ENCODE assay signal across 8 cellular contexts in the genomic region with DNA sequence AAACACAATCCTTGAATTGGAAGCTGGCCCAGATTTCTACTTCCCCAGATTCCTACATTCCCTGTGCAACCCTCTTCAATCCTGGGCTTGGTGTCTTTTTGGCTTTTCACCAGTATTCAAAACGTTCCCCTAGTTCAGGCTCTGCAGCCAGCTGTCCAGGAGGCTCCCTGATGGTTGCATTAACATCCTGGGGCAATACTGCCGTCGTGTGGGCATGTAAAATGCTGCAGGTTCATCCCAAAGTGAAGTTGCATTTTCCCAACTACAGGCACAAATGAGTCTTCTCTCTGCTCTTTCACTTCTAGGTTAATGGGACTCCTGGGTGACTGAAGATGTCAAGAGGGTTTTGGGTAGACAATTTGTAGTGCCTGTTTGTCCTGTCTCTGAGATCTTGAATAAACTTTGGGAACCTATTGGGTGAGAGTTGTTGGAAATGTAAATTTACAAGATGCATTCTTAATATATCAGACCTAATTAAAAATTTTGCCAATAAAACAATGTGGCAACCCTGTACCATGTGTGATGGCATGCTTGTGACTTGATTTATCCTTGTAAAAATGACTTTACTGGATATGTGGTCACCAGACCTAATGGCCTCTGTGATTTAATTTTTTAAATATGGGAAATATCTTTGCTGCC. TPM values are rescaled to one million over a fixed set of nuclear protein-coding genes. Genes with fewer than 3 reads are reported as not detected.
DNase-seq lines count a peak whose midpoint lies in the region; ATAC-seq and TF ChIP-seq lines count a peak whose summit lies in the region.

No MANE protein-coding gene starts in this region.

- TF ChIP-seq CTCF in GM10248 (IDR thresholded peaks at IDR 0.05; ENCODE audit: control extremely low read depth, extremely low read depth, low read depth, missing control alignments): peak; percentile 77
- peak in 5 of 6 experiments; percentile 14 to 73 (median 46) for TF ChIP-seq CTCF in esophagus squamous epithelium (IDR thresholded peaks at IDR 0.05)
- peak; percentile 19 to 26 for TF ChIP-seq CTCF in tibial artery (IDR thresholded peaks at IDR 0.05)

- no peak overlapping the region for H3K4me3 ChIP-seq in esophagus squamous epithelium
- H3K4me3 ChIP-seq in tibial artery: no peak overlapping the region

- ATAC-seq in GM21825 (IDR thresholded peaks at IDR 0.05; ENCODE audit: unreplicated experiment) (no peak), HG03175 (IDR thresholded peaks at IDR 0.05; ENCODE audit: unreplicated experiment) (no peak), GM21447 (IDR thresholded peaks at IDR 0.05; ENCODE audit: unreplicated experiment) (no peak)

- TF ChIP-seq POLR2A in esophagus squamous epithelium (IDR thresholded peaks at IDR 0.05): no peak

- no peaks in the 10 kb centered on the region for H3K4me1 ChIP-seq in esophagus squamous epithelium
- no peaks in the 10 kb centered on the region for H3K4me1 ChIP-seq in tibial artery

- DNase-seq in A172 (ENCODE audit: low spot score): peak; percentile 38
- DNase-seq in GM10248 (ENCODE audit: extremely low spot score): no peak
- peak; percentile 10 for DNase-seq in NCI-H69 (lab: John Stamatoyannopoulos, UW)
- no peak for DNase-seq in esophagus squamous epithelium (lab: John Stamatoyannopoulos, UW)
- no peak for DNase-seq in tibial artery

- CTCF ChIA-PET in GM10248 (lab: Yijun Ruan, JAX): interaction anchor here (1.0 to 1.4 kb wide), 4 partner anchors 9 to 683 kb away, joined by 3 read pairs; no protein-coding TSS in a partner anchor

- intact Hi-C loops in esophagus squamous epithelium (cut with DNase I) (no loop called here), tibial artery (cut with DNase I; ENCODE audit: low total_unique reads) (no loop called here)

- WGBS in esophagus squamous epithelium, 2 donors: 0 to 3% methylated on average over 3 of the region's 3 CpGs

- POLR2A ChIA-PET in GM10248 (lab: Yijun Ruan, JAX): no interaction called here

- peaks cover 0 to 22% (median 0%) of the 10 kb centered on the region in 4 donors for H3K27me3 ChIP-seq in esophagus squamous epithelium
- no peaks in the 10 kb centered on the region for H3K27me3 ChIP-seq in tibial artery

- H3K27ac ChIP-seq in esophagus squamous epithelium (no peak overlapping the region), tibial artery (no peak overlapping the region)

- H3K9me3 ChIP-seq in esophagus squamous epithelium (no peaks in the 10 kb centered on the region), tibial artery (no peaks in the 10 kb centered on the region)

- no peaks in the 10 kb centered on the region for H3K36me3 ChIP-seq in esophagus squamous epithelium
- H3K36me3 ChIP-seq in tibial artery: no peaks in the 10 kb centered on the region

RNA-seq across cellular contexts. Expression of gene SOX14, which starts 28.6 kb away (rescaled TPM):
- not detected in 2 replicates for total RNA-seq in A172 (2014; rRNA removed; shearing (Covaris generic))
- total RNA-seq in esophagus squamous epithelium: not detected

Comparison
In these comparisons a context has a peak if more than half of its experiments do, and no peak if none do; other contexts are left out.
1. DNase-seq: peak in A172 (single experiment) and NCI-H69 (single experiment); none in GM10248 (single experiment), esophagus squamous epithelium (single experiment) and tibial artery (0 of 2).
2. CTCF ChIP-seq: peak in every context shown above with its lines; median percentile 77 in GM10248; 46 in esophagus squamous epithelium; 22 in tibial artery.